Comparison of ENCODE assay signal across 24 cellular contexts in the genomic region with DNA sequence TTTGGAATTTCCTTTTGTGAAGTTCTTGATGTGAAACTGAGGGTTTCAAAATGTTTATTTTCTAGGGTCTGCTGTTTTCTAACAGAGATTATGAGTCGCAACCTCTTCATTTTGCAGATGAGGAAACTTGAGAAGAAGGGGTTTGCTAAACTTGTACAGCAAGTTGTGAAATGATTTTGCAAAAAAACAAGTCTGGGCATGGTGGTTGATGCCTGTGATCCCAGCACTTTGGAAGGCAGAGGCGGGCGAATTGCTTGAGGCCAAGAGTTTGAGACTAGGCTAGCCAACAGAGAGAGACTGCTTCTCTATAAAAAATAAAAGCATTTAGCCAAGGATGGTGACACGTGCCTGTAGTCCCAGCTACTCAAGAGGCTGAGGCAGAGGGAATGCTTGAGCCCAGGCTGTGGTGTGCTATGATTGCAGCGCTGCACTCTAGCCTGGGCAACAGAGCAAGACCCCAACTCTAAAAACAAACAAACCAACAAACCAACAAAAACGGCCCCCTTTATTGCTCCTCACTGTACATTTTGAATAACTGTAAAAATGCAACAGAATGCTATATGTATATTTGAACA. TPM values are rescaled to one million over a fixed set of nuclear protein-coding genes. Genes with fewer than 3 reads are reported as not detected.
DNase-seq lines count a peak whose midpoint lies in the region; ATAC-seq and TF ChIP-seq lines count a peak whose summit lies in the region.
"Had no signal": no experiment of that assay in that cellular context is flagged by ENCODE, and none has a peak within 500 bp of the region (broad histone marks: within the 10 kb centered on the region; RNA-seq: fewer than 3 reads in every experiment).

No MANE protein-coding gene starts in this region.

- H3K4me3 ChIP-seq in PC-3 (ENCODE audit: low read length) (no peak overlapping the region), tibial nerve (no peak overlapping the region)
- H3K4me3 ChIP-seq: gastroesophageal sphincter, smooth muscle cell had no signal

- POLR2A ChIA-PET in PC-3 (lab: Charles Lee; ENCODE audit: unreplicated experiment) = no interaction called here

- no peaks in the 10 kb centered on the region for H3K36me3 Mint-ChIP-seq in activated naive CD4-positive, alpha-beta T cell treated with anti-CD3 and anti-CD28 coated beads, Interleukin-2, amount 10 ng/mL, durations not matched to agents 7 days and 5 days
- H3K36me3 Mint-ChIP-seq: activated naive CD8-positive, alpha-beta T cell treated with anti-CD3 and anti-CD28 coated beads for 36 hours; IgD-negative memory B cell; natural killer cell treated with Interleukin-12 subunit alpha and Interleukin-12 subunit beta and Interleukin-15 and Interleukin-18, amount 100 ng/mL, for 72 hours; WTC11 had no signal

- DNase-seq in activated naive CD4-positive, alpha-beta T cell treated with anti-CD3 and anti-CD28 coated beads, Interleukin-2, amount 10 ng/mL, durations not matched to agents 7 days and 5 days = no peak
- DNase-seq in activated naive CD4-positive, alpha-beta T cell treated with Interleukin-2 at 50 U/mL for 16 hours = no peak
- DNase-seq in PC-3 = peak; percentile 39
- DNase-seq in epithelial cell of prostate (ENCODE audit: low read depth, low spot score) = peak; percentile 75
- DNase-seq in dedifferentiated amniotic fluid mesenchymal stem cell (ENCODE audit: extremely low spot score) = no peak
- DNase-seq in HK-2 (ENCODE audit: unreplicated experiment) = no peak
- no peak for DNase-seq in tibial nerve (ENCODE audit: low spot score in 2 of 2)
- DNase-seq in activated gamma-delta T cell treated with Interleukin-2 at 50 U/mL for 16 hours = no peak
- DNase-seq: activated CD4-positive, alpha-beta T cell treated with anti-CD3 and anti-CD28 coated beads, Interleukin-2, amount 50 U/mL, for 1 hour; activated naive CD8-positive, alpha-beta T cell treated with anti-CD3 and anti-CD28 coated beads for 36 hours; BE2C; effector CD8-positive, alpha-beta T cell; islet precursor cell; NCI-H146; NCI-H526; stimulated activated CD4-positive, alpha-beta T cell treated with anti-CD3 and anti-CD28 coated beads, Interleukin-2, amount 100 ng/mL, for 24 hours had no signal

- no TSS peak for BruUV-seq in PC-3 (replicated peaks; lab: Mats Ljungman, UMichigan)

- no peak overlapping the region for H3K4me3 Mint-ChIP-seq in activated naive CD4-positive, alpha-beta T cell treated with anti-CD3 and anti-CD28 coated beads, Interleukin-2, amount 10 ng/mL, durations not matched to agents 7 days and 5 days
- H3K4me3 Mint-ChIP-seq: activated naive CD8-positive, alpha-beta T cell treated with anti-CD3 and anti-CD28 coated beads for 36 hours; activated T-helper 1 cell treated with anti-CD3 and anti-CD28 coated beads, Interleukin-12 subunit alpha, Interleukin-12 subunit beta, Interleukin-2, Interleukin-4 antibody, amounts not matched to agents 30 ng/mL and 10 ng/mL and 1 ng/mL, durations not matched to agents 14 hours and 24 hours and 36 hours; IgD-negative memory B cell; natural killer cell treated with Interleukin-12 subunit alpha and Interleukin-12 subunit beta and Interleukin-15 and Interleukin-18, amount 100 ng/mL, for 72 hours; WTC11 had no signal

- H3K79me2 ChIP-seq in PC-3 (ENCODE audit: low read length) = no peaks in the 10 kb centered on the region

- TF ChIP-seq EP300 in tibial nerve (IDR thresholded peaks at IDR 0.05) = no peak

- TF ChIP-seq CTCF in PC-3 (conservative IDR thresholded peaks at IDR 0.05; ENCODE audit: low read depth, low read length) = no peak
- TF ChIP-seq CTCF in tibial nerve (IDR thresholded peaks at IDR 0.05) = no peak

- H3K9me3 ChIP-seq in PC-3 (ENCODE audit: low read length) = no peaks in the 10 kb centered on the region
- no peaks in the 10 kb centered on the region for H3K9me3 ChIP-seq in tibial nerve
- H3K9me3 ChIP-seq: BE2C, gastroesophageal sphincter had no signal

- 0 out of 2 replicates have a peak overlapping the region, but pooled peaks have one; percentile 2 for H3K4me2 ChIP-seq in PC-3 (ENCODE audit: low read length)
- H3K4me2 ChIP-seq: smooth muscle cell had no signal

- 83 to 86% methylated on average over 6 of the region's 6 CpGs for WGBS in tibial nerve, 2 donors

- H3K27me3 Mint-ChIP-seq in activated naive CD4-positive, alpha-beta T cell treated with anti-CD3 and anti-CD28 coated beads, Interleukin-2, amount 10 ng/mL, durations not matched to agents 7 days and 5 days = peaks cover 32% of the 10 kb centered on the region

- no peaks in the 10 kb centered on the region for H3K9me3 Mint-ChIP-seq in activated naive CD4-positive, alpha-beta T cell treated with anti-CD3 and anti-CD28 coated beads, Interleukin-2, amount 10 ng/mL, durations not matched to agents 7 days and 5 days
- H3K9me3 Mint-ChIP-seq: activated naive CD8-positive, alpha-beta T cell treated with anti-CD3 and anti-CD28 coated beads for 36 hours; activated T-helper 1 cell treated with anti-CD3 and anti-CD28 coated beads, Interleukin-12 subunit alpha, Interleukin-12 subunit beta, Interleukin-2, Interleukin-4 antibody, amounts not matched to agents 30 ng/mL and 10 ng/mL and 1 ng/mL, durations not matched to agents 14 hours and 24 hours and 36 hours; IgD-negative memory B cell; natural killer cell treated with Interleukin-12 subunit alpha and Interleukin-12 subunit beta and Interleukin-15 and Interleukin-18, amount 100 ng/mL, for 72 hours; WTC11 had no signal

- intact Hi-C loops in PC-3 (cut with micrococcal nuclease) = no loop called here

- peak overlapping the region; percentile 40 for H3K27ac Mint-ChIP-seq in activated naive CD4-positive, alpha-beta T cell treated with anti-CD3 and anti-CD28 coated beads, Interleukin-2, amount 10 ng/mL, durations not matched to agents 7 days and 5 days
- H3K27ac Mint-ChIP-seq: activated naive CD8-positive, alpha-beta T cell treated with anti-CD3 and anti-CD28 coated beads for 36 hours; activated T-helper 1 cell treated with anti-CD3 and anti-CD28 coated beads, Interleukin-12 subunit alpha, Interleukin-12 subunit beta, Interleukin-2, Interleukin-4 antibody, amounts not matched to agents 30 ng/mL and 10 ng/mL and 1 ng/mL, durations not matched to agents 14 hours and 24 hours and 36 hours; IgD-negative memory B cell; natural killer cell treated with Interleukin-12 subunit alpha and Interleukin-12 subunit beta and Interleukin-15 and Interleukin-18, amount 100 ng/mL, for 72 hours; WTC11 had no signal

- CTCF ChIA-PET in activated naive CD4-positive, alpha-beta T cell treated with anti-CD3 and anti-CD28 coated beads, Interleukin-2, amount 10 ng/mL, durations not matched to agents 7 days and 5 days (lab: Charles Lee) = no interaction called here
- CTCF ChIA-PET in PC-3 (lab: Charles Lee) = no interaction called here

- no peaks in the 10 kb centered on the region for H3F3A ChIP-seq in PC-3 (ENCODE audit: low read length, unreplicated experiment)

- no peak overlapping the region for H3K9ac ChIP-seq in PC-3 (ENCODE audit: low read length)

- H3K27me3 ChIP-seq in PC-3 (ENCODE audit: low read length) (peaks cover 36% of the 10 kb centered on the region), tibial nerve (peaks cover 0 to 11% of the 10 kb centered on the region in 2 donors)
- H3K27me3 ChIP-seq: BE2C had no signal

- no peaks in the 10 kb centered on the region for H3K9me2 ChIP-seq in PC-3 (replicated peaks; ENCODE audit: low read length)

- H4K20me1 ChIP-seq in PC-3 (ENCODE audit: low read length) = no peaks in the 10 kb centered on the region

- H3K4me1 ChIP-seq in PC-3 (ENCODE audit: insufficient read depth, low read length) = peaks cover 17% of the 10 kb centered on the region
- H3K4me1 ChIP-seq in tibial nerve = no peaks in the 10 kb centered on the region
- H3K4me1 ChIP-seq: gastroesophageal sphincter had no signal

- H3K4me1 Mint-ChIP-seq in activated naive CD4-positive, alpha-beta T cell treated with anti-CD3 and anti-CD28 coated beads, Interleukin-2, amount 10 ng/mL, durations not matched to agents 7 days and 5 days = no peaks in the 10 kb centered on the region
- H3K4me1 Mint-ChIP-seq: activated naive CD8-positive, alpha-beta T cell treated with anti-CD3 and anti-CD28 coated beads for 36 hours; IgD-negative memory B cell had no signal

- no peak for ATAC-seq in PC-3
- ATAC-seq: gastroesophageal sphincter; natural killer cell treated with Interleukin-12 subunit alpha and Interleukin-12 subunit beta and Interleukin-15 and Interleukin-18, amount 100 ng/mL, for 72 hours had no signal

- H3K27ac ChIP-seq in PC-3 (ENCODE audit: low read length) (no peak overlapping the region), epithelial cell of prostate (no peak overlapping the region), tibial nerve (no peak overlapping the region)
- H3K27ac ChIP-seq: gastroesophageal sphincter had no signal

- TF ChIP-seq POLR2A in tibial nerve (IDR thresholded peaks at IDR 0.05) = no peak

- H2AFZ ChIP-seq in PC-3 (ENCODE audit: low read length) = no peak overlapping the region

- H3K36me3 ChIP-seq in PC-3 (ENCODE audit: low read depth, low read length) (no peaks in the 10 kb centered on the region), tibial nerve (no peaks in the 10 kb centered on the region)
- H3K36me3 ChIP-seq: BE2C, gastroesophageal sphincter had no signal

RNA-seq across cellular contexts. Expression of a gene that starts 9.9 kb away (rescaled TPM):
- total RNA-seq in PC-3 (2014; rRNA removed) = not detected in 2 replicates
- total RNA-seq in tibial nerve = under 1 TPM in 1 of 4 donors, not detected in 3; 0.30 TPM
- total RNA-seq: activated naive CD8-positive, alpha-beta T cell treated with anti-CD3 and anti-CD28 coated beads for 36 hours; activated T-helper 1 cell treated with anti-CD3 and anti-CD28 coated beads, Interleukin-12 subunit alpha, Interleukin-12 subunit beta, Interleukin-2, Interleukin-4 antibody, amounts not matched to agents 30 ng/mL and 10 ng/mL and 1 ng/mL, durations not matched to agents 14 hours and 24 hours and 36 hours; natural killer cell treated with Interleukin-12 subunit alpha and Interleukin-12 subunit beta and Interleukin-15 and Interleukin-18, amount 100 ng/mL, for 72 hours; RPMI7951; ureter; WTC11 had no signal

Comparison
In these comparisons a context has a peak if more than half of its experiments do, and no peak if none do; other contexts are left out.
1. DNase-seq: peak in PC-3 (single experiment) and epithelial cell of prostate (single experiment); none in activated naive CD4-positive, alpha-beta T cell treated with anti-CD3 and anti-CD28 coated beads, Interleukin-2, amount 10 ng/mL, durations not matched to agents 7 days and 5 days (single experiment), activated naive CD4-positive, alpha-beta T cell treated with Interleukin-2 at 50 U/mL for 16 hours (single experiment), dedifferentiated amniotic fluid mesenchymal stem cell (single experiment), HK-2 (single experiment), tibial nerve (0 of 2) and activated gamma-delta T cell treated with Interleukin-2 at 50 U/mL for 16 hours (single experiment).